1 cellular context compared by ENCODE assay signal in genomic region chr12:103530352-103530751, GRCh38.
TF ChIP-seq lines count a peak whose summit lies in the region.

No MANE protein-coding gene starts in this region.

TF ChIP-seq in H1, 55 proteins besides CTCF, POLR2A, EP300 and RAD21:
- TF ChIP-seq TAF1 (IDR thresholded peaks at IDR 0.05; ENCODE audit: low read depth, low read length) (no peak), ATF3 (IDR thresholded peaks at IDR 0.05; ENCODE audit: insufficient read depth, low read depth, low read length) (no peak), GABPA (IDR thresholded peaks at IDR 0.05; ENCODE audit: borderline replicate concordance, insufficient read depth, low read length) (no peak), CBX5 (IDR thresholded peaks at IDR 0.05; ENCODE audit: low read depth, low read length) (no peak), SP2 (IDR thresholded peaks at IDR 0.05; ENCODE audit: low read length) (no peak), TAF7 (optimal IDR thresholded peaks at IDR 0.05; ENCODE audit: borderline replicate concordance, low read depth, low read length) (no peak), RXRA (IDR thresholded peaks at IDR 0.05; ENCODE audit: insufficient read depth, low read depth, low read length) (no peak), CREB1 (IDR thresholded peaks at IDR 0.05) (no peak), CHD1 (IDR thresholded peaks at IDR 0.05; ENCODE audit: low read depth, low read length) (no peak), USF2 (IDR thresholded peaks at IDR 0.05; ENCODE audit: low read length) (no peak), JUN (IDR thresholded peaks at IDR 0.05; ENCODE audit: low read depth, low read length) (no peak), SP1 (IDR thresholded peaks at IDR 0.05; ENCODE audit: low read depth, low read length) (no peak), KDM5A (IDR thresholded peaks at IDR 0.05; ENCODE audit: low read length) (no peak)
